Comparison of ENCODE assay signal across 9 cellular contexts in the genomic region with DNA sequence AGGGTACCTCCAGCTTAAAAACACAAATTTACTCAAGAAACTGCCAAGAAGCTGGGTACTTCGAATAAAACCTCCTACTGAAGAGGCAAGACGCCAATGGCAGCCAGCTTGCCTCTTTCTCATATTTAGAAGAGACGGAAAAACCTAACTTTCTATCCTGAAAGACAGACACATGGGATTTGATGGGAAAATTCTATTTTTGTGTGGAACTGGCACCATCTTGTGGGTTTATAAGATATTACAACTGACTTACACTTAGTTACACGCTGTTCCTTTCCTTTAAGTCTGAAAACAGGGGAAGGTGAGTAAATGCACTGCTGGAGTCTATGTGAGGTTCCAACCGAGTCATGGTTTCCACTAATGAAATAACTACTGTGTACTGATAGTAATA. TPM values are rescaled to one million over a fixed set of nuclear protein-coding genes. Genes with fewer than 3 reads are reported as not detected.
DNase-seq lines count a peak whose midpoint lies in the region; ATAC-seq and TF ChIP-seq lines count a peak whose summit lies in the region.
"Had no signal": no experiment of that assay in that cellular context is flagged by ENCODE, and none has a peak within 500 bp of the region (broad histone marks: within the 10 kb centered on the region; RNA-seq: fewer than 3 reads in every experiment).

No MANE protein-coding gene starts in this region.

- H3K4me1 ChIP-seq in OCI-LY3 (ENCODE audit: low read length), result no peaks in the 10 kb centered on the region
- H3K4me1 ChIP-seq: Caco-2 had no signal

- no peaks in the 10 kb centered on the region for H3K27me3 Mint-ChIP-seq in neural crest cell (ENCODE audit: low read depth)

- ATAC-seq in HG03521 (IDR thresholded peaks at IDR 0.05; ENCODE audit: unreplicated experiment), result no peak

- no peaks in the 10 kb centered on the region for H3K27me3 ChIP-seq in OCI-LY3 (ENCODE audit: low read depth, low read length)

- TF ChIP-seq CTCF in OCI-LY3 (IDR thresholded peaks at IDR 0.05; ENCODE audit: low read depth, low read length) (peak; percentile 42), epithelial cell of proximal tubule (conservative IDR thresholded peaks at IDR 0.05; ENCODE audit: low read depth, low read length) (peak; percentile 55), neural crest cell (conservative IDR thresholded peaks at IDR 0.05) (peak; percentile 77)

- H3K4me3 Mint-ChIP-seq in neural crest cell, result no peak overlapping the region

- H4K20me1 ChIP-seq in OCI-LY3 (ENCODE audit: insufficient read depth, low read length), result no peaks in the 10 kb centered on the region

- no peaks in the 10 kb centered on the region for H3K9me3 ChIP-seq in OCI-LY3 (ENCODE audit: insufficient read depth, low read length)
- H3K9me3 ChIP-seq: Caco-2 had no signal

- no peak overlapping the region for H3K27ac ChIP-seq in OCI-LY3 (ENCODE audit: low read length)

- H3K4me1 Mint-ChIP-seq in neural crest cell, result no peaks in the 10 kb centered on the region

- no peak overlapping the region for H3K4me2 ChIP-seq in OCI-LY3 (ENCODE audit: low read length)

- H2AFZ ChIP-seq in OCI-LY3 (ENCODE audit: low read depth, low read length), result no peak overlapping the region

- H3K9ac ChIP-seq in OCI-LY3 (ENCODE audit: low read length), result no peak overlapping the region

- no peak overlapping the region for H3K27ac Mint-ChIP-seq in neural crest cell (ENCODE audit: unreplicated experiment)

- H3K9me3 Mint-ChIP-seq in neural crest cell, result no peaks in the 10 kb centered on the region

- H3K79me2 ChIP-seq in OCI-LY3 (ENCODE audit: low read length), result no peaks in the 10 kb centered on the region

- H3K36me3 ChIP-seq in OCI-LY3 (replicated peaks; ENCODE audit: low read depth, low read length), result peaks cover 6% of the 10 kb centered on the region

- peak; percentile 46 for DNase-seq in NCI-H2171 treated with DMSO at 0.1 percent for 48 hours (lab: John Stamatoyannopoulos, UW)
- no peak for DNase-seq in NCI-H2171 (lab: John Stamatoyannopoulos, UW)
- DNase-seq in epithelial cell of proximal tubule (ENCODE audit: low read depth), result no peak
- DNase-seq in neural crest cell (ENCODE audit: low read depth, low spot score), result no peak
- no peak for DNase-seq in activated T-cell treated with anti-CD3 and anti-CD28 coated beads, Interleukin-2, amount 50 U/mL, for 48 hours
- no peak for DNase-seq in stimulated activated naive CD4-positive, alpha-beta T cell (lab: John Stamatoyannopoulos, UW)

- H3K4me3 ChIP-seq in OCI-LY3 (ENCODE audit: low read length), result no peak overlapping the region
- no peak overlapping the region for H3K4me3 ChIP-seq in epithelial cell of proximal tubule (ENCODE audit: low read depth, low read length)

- H3K36me3 Mint-ChIP-seq in neural crest cell (ENCODE audit: low read depth), result peaks cover 26% of the 10 kb centered on the region

RNA-seq across cellular contexts. Expression of gene ZNF18, which starts 10.3 kb away (rescaled TPM):
- 4.0 and 4.3 TPM in 2 replicates for total RNA-seq in epithelial cell of proximal tubule
- total RNA-seq in neural crest cell, result 7.5 and 8.1 TPM in 2 replicates

RNA-seq across cellular contexts. Expression of gene MAP2K4, which starts 33.7 kb away (rescaled TPM):
- 23.0 and 25.7 TPM in 2 replicates for total RNA-seq in epithelial cell of proximal tubule
- total RNA-seq in neural crest cell, result 47.5 and 51.8 TPM in 2 replicates
